10 cellular contexts compared by ENCODE assay signal in genomic region chr4:83353516-83353915, GRCh38. TPM values are rescaled to one million over a fixed set of nuclear protein-coding genes. Genes with fewer than 3 reads are reported as not detected.
"Had no signal": no experiment of that assay in that cellular context is flagged by ENCODE, and none has a peak within 500 bp of the region (broad histone marks: within the 10 kb centered on the region; RNA-seq: fewer than 3 reads in every experiment).

No MANE protein-coding gene starts in this region.

- H3K4me3 Mint-ChIP-seq: H9, HFFc6, IgD-negative memory B cell had no signal

- H3K27ac Mint-ChIP-seq: H9, HFFc6, IgD-negative memory B cell had no signal

- H3K9ac ChIP-seq: GM23248 had no signal

- DNase-seq: GM23248, GOT3, H9, HCEC 1CT, HFFc6, KG1 had no signal

- H2AFZ ChIP-seq: GM23248 had no signal

- FAIRE-seq: H54, HepG2 had no signal

- H3K4me3 ChIP-seq: GM23248 had no signal

- H3K4me1 Mint-ChIP-seq: H9 had no signal

- H3K27ac ChIP-seq: GM23248, HL-60 had no signal

- H3K9me3 Mint-ChIP-seq: HFFc6 had no signal

- ATAC-seq: HepG2 had no signal

- H3K27me3 Mint-ChIP-seq: IgD-negative memory B cell had no signal

RNA-seq across cellular contexts. Expression of gene HPSE, which starts 18.9 kb away (rescaled TPM):
- total RNA-seq: HepG2 had no signal
- polyA plus RNA-seq: HepG2 had no signal
